In genomic region chr6:87870606-87871005, GRCh38 we compare ENCODE assay signal across 19 cellular contexts.
"Had no signal": no experiment of that assay in that cellular context is flagged by ENCODE, and none has a peak within 500 bp of the region (broad histone marks: within the 10 kb centered on the region; RNA-seq: fewer than 3 reads in every experiment).

No MANE protein-coding gene starts in this region.

- H3K36me3 ChIP-seq: upper lobe of left lung had no signal

- H3K27ac Mint-ChIP-seq: activated CD4-positive, alpha-beta T cell treated with anti-CD3 and anti-CD28 coated beads for 36 hours; activated naive CD8-positive, alpha-beta T cell; stimulated activated naive CD8-positive, alpha-beta T cell treated with anti-CD3 and anti-CD28 coated beads, Interleukin-15, Interleukin-2, amounts not matched to agents 100 ng/mL and 50 ng/mL, for 24 hours had no signal

- H3K9me3 Mint-ChIP-seq: stimulated activated naive CD8-positive, alpha-beta T cell treated with anti-CD3 and anti-CD28 coated beads, Interleukin-15, Interleukin-2, amounts not matched to agents 100 ng/mL and 50 ng/mL, for 24 hours had no signal

- H3K4me3 ChIP-seq: lung, psoas muscle, skin epidermis, testis, upper lobe of left lung had no signal

- H3K4me3 Mint-ChIP-seq: activated CD4-positive, alpha-beta T cell treated with anti-CD3 and anti-CD28 coated beads for 36 hours; activated naive CD8-positive, alpha-beta T cell; stimulated activated naive CD8-positive, alpha-beta T cell treated with anti-CD3 and anti-CD28 coated beads, Interleukin-15, Interleukin-2, amounts not matched to agents 100 ng/mL and 50 ng/mL, for 24 hours had no signal

- DNase-seq: activated CD4-positive, alpha-beta T cell treated with anti-CD3 and anti-CD28 coated beads for 36 hours; activated CD4-positive, alpha-beta T cell treated with anti-CD3 and anti-CD28 coated beads, Interleukin-2, amount 50 U/mL, for 48 hours; activated T-cell treated with anti-CD3 and anti-CD28 coated beads for 4 hours; amniotic stem cell; cortex of kidney; left colon; midbrain; psoas muscle; right cardiac atrium; stimulated activated CD4-positive, alpha-beta T cell treated with anti-CD3 and anti-CD28 coated beads, Interleukin-15, amount 100 ng/mL, for 24 hours; stimulated activated CD4-positive, alpha-beta T cell treated with anti-CD3 and anti-CD28 coated beads, Interleukin-2, amount 100 ng/mL, for 48 hours; SW 1271; testis; upper lobe of left lung had no signal

- H3K9me3 ChIP-seq: psoas muscle, testis, upper lobe of left lung had no signal

- H3K27ac ChIP-seq: psoas muscle, skin epidermis, testis, upper lobe of left lung had no signal

- ATAC-seq: activated CD4-positive, alpha-beta T cell treated with anti-CD3 and anti-CD28 coated beads for 36 hours; esophagus mucosa; left colon; psoas muscle; right cardiac atrium had no signal

- H3K4me1 ChIP-seq: psoas muscle, testis, upper lobe of left lung had no signal

- H3K4me1 Mint-ChIP-seq: activated CD4-positive, alpha-beta T cell treated with anti-CD3 and anti-CD28 coated beads for 36 hours had no signal

- H3K27me3 Mint-ChIP-seq: activated naive CD8-positive, alpha-beta T cell had no signal

- H3K36me3 Mint-ChIP-seq: activated naive CD8-positive, alpha-beta T cell had no signal

- H3K27me3 ChIP-seq: testis, upper lobe of left lung had no signal
